ENCODE assay signal across 1 cellular context in the genomic region with DNA sequence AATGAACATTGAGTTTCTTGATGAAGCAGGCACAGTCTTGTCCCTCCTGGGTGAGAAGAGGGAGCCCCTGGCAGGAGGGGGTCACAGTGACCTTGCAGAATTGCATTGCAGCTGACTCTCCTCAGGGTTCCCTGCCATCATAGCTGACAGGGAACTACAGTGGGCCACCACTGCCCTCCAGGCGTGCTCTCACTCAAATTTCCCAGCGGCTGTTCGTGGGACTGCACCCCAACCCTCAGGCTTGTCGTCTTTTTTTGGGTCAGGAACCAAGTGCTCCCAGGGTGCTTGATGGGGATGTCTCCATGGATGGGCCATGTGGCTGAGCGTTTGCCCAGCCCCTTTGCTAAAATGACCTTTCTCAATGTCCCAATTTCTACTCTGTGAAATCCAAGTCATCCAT.
TF ChIP-seq lines count a peak whose summit lies in the region.

No MANE protein-coding gene starts in this region.

TF ChIP-seq in IMR-90, 13 proteins besides CTCF, POLR2A, EP300 and RAD21 (continued from another document):
- TF ChIP-seq RFX5 (IDR thresholded peaks at IDR 0.05; ENCODE audit: low read depth, low read length) (no peak), MAFK (IDR thresholded peaks at IDR 0.05; ENCODE audit: low read depth, low read length) (no peak)
